In the genomic region with DNA sequence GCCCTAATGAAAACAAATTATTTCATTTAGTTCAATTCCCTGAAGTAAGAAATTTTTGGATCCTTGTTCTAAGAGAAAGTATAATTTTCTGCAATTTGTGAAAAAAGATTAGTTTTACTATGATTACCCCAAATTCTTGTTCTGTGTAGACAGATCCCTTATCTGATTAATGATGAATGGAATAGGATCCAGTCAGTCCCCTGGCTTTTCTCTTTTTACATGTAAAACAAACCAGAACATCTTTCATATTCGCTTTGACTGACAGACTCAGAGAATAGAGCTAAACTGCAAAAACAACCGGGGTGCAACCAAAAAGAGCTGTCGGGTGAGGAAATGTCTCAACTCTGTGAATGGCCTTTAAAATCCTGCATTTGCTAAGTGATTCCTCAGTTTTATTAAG, we compare ENCODE assay signal across 1 cellular context.
TF ChIP-seq lines count a peak whose summit lies in the region.

No MANE protein-coding gene starts in this region.

TF ChIP-seq in SK-N-SH treated with all-trans-retinoic acid at 6 μM for 48 hours, 23 proteins besides CTCF, POLR2A, EP300 and RAD21 (continued from another document):
- TF ChIP-seq, protein P1, sequence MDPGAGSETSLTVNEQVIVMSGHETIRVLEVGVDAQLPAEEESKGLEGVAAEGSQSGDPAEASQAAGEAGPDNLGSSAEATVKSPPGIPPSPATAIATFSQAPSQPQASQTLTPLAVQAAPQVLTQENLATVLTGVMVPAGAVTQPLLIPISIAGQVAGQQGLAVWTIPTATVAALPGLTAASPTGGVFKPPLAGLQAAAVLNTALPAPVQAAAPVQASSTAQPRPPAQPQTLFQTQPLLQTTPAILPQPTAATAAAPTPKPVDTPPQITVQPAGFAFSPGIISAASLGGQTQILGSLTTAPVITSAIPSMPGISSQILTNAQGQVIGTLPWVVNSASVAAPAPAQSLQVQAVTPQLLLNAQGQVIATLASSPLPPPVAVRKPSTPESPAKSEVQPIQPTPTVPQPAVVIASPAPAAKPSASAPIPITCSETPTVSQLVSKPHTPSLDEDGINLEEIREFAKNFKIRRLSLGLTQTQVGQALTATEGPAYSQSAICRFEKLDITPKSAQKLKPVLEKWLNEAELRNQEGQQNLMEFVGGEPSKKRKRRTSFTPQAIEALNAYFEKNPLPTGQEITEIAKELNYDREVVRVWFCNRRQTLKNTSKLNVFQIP (CRISPR knock-in tag; IDR thresholded peaks at IDR 0.05; ENCODE audit: borderline replicate concordance, low read depth): no peak
- no peak for TF ChIP-seq CSDC2 (CRISPR knock-in tag; IDR thresholded peaks at IDR 0.05)
- no peak for TF ChIP-seq TOX (CRISPR knock-in tag; IDR thresholded peaks at IDR 0.05; ENCODE audit: borderline replicate concordance)
- no peak for TF ChIP-seq ARNTL (CRISPR knock-in tag; IDR thresholded peaks at IDR 0.05; ENCODE audit: borderline replicate concordance, low read depth)
- TF ChIP-seq BACH2 (CRISPR knock-in tag; IDR thresholded peaks at IDR 0.05; ENCODE audit: borderline replicate concordance): no peak
- TF ChIP-seq OSR1 (CRISPR knock-in tag; IDR thresholded peaks at IDR 0.05): no peak
- TF ChIP-seq RARB (CRISPR knock-in tag; IDR thresholded peaks at IDR 0.05): no peak
- no peak for TF ChIP-seq PPARA (CRISPR knock-in tag; IDR thresholded peaks at IDR 0.05; ENCODE audit: borderline replicate concordance)
- no peak for TF ChIP-seq ZNF70 (CRISPR knock-in tag; IDR thresholded peaks at IDR 0.05)
- TF ChIP-seq ZFP3 (CRISPR knock-in tag; IDR thresholded peaks at IDR 0.05): no peak
- no peak for TF ChIP-seq ESRRG (CRISPR knock-in tag; IDR thresholded peaks at IDR 0.05)
- no peak for TF ChIP-seq ZNF8 (CRISPR knock-in tag; IDR thresholded peaks at IDR 0.05)
- TF ChIP-seq, protein P2, sequence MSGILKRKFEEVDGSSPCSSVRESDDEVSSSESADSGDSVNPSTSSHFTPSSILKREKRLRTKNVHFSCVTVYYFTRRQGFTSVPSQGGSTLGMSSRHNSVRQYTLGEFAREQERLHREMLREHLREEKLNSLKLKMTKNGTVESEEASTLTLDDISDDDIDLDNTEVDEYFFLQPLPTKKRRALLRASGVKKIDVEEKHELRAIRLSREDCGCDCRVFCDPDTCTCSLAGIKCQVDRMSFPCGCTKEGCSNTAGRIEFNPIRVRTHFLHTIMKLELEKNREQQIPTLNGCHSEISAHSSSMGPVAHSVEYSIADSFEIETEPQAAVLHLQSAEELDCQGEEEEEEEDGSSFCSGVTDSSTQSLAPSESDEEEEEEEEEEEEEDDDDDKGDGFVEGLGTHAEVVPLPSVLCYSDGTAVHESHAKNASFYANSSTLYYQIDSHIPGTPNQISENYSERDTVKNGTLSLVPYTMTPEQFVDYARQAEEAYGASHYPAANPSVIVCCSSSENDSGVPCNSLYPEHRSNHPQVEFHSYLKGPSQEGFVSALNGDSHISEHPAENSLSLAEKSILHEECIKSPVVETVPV (CRISPR knock-in tag; IDR thresholded peaks at IDR 0.05): no peak
